8 cellular contexts compared by ENCODE assay signal in the genomic region with DNA sequence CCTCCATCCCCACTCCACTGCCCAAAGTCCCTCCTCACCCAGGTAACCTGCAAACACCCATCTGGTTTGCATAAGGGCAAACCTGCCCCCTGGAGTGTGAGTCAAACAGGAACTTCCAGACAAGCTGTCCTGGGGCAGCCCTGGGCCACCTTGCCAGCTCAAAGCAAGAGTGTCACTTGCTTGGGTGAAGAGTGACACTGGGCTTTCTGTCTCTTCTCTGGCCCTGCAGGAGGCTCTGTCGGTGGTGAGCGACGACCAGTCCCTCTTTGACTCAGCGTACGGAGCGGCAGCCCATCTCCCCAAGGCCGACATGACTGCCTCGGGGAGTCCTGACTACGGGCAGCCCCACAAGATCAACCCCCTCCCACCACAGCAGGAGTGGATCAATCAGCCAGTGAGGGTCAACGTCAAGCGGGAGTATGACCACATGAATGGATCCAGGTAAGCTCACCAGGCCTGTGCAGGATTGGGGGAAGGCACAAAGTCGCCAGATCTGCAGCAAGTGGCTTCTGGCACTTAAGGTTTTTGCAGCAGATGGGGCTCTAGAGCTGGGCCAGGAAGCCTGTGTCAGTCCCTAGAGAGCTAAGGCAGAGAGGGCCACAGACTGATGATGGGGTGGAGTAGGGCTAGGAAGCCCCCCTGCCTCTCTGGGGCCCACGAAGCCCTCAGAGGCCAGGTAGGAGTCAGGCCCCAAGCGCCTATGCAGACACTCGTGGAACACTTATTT.
A peak's percentile ranks its signal among the peaks of the same experiment; 100 is the strongest.
DNase-seq lines count a peak whose midpoint lies in the region; ATAC-seq and TF ChIP-seq lines count a peak whose summit lies in the region.

No MANE protein-coding gene starts in this region.

- intact Hi-C loops in activated B cell treated with CpG ODN at 0.5 μM for 24 hours (cut with micrococcal nuclease) = loop anchor here (1.0 to 5.0 kb wide), 21 partner anchors 14 to 601 kb away; no protein-coding TSS in a partner anchor
- intact Hi-C loops in left cardiac atrium (cut with DNase I) = no loop called here

- POLR2A ChIA-PET in activated B cell treated with CpG ODN at 0.5 μM for 24 hours (lab: Charles Lee) = interaction anchor here (0.5 to 6.9 kb wide), 30 partner anchors 15 to 586 kb away, joined by 3 to 44 read pairs (median 6); a partner anchor contains a TSS

- ATAC-seq in HG02798 (IDR thresholded peaks at IDR 0.05; ENCODE audit: poor library complexity, unreplicated experiment) = peak; percentile 78
- ATAC-seq in activated B cell treated with CpG ODN at 0.5 μM for 24 hours (ENCODE audit: low read depth) = peak; percentile 56
- no peak for ATAC-seq in left cardiac atrium

- peaks cover 72% of the 10 kb centered on the region for H3K36me3 Mint-ChIP-seq in activated B cell treated with CpG ODN at 0.5 μM for 24 hours (ENCODE audit: low read depth)

- peak overlapping the region; percentile 91 for H3K27ac Mint-ChIP-seq in activated B cell treated with CpG ODN at 0.5 μM for 24 hours

- H3K9me3 Mint-ChIP-seq in activated B cell treated with CpG ODN at 0.5 μM for 24 hours = no peaks in the 10 kb centered on the region

- CTCF ChIA-PET in activated B cell treated with CpG ODN at 0.5 μM for 24 hours (lab: Charles Lee) = interaction anchor here (0.6 to 6.9 kb wide), 52 partner anchors 14 to 600 kb away, joined by 3 to 156 read pairs (median 4); a partner anchor contains a TSS

- no peaks in the 10 kb centered on the region for H3K27me3 Mint-ChIP-seq in activated B cell treated with CpG ODN at 0.5 μM for 24 hours

- no peak for TF ChIP-seq CTCF in activated B cell treated with CpG ODN at 0.5 μM for 24 hours (IDR thresholded peaks at IDR 0.05)

- H3K4me1 Mint-ChIP-seq in activated B cell treated with CpG ODN at 0.5 μM for 24 hours = peaks cover 73% of the 10 kb centered on the region

- peak; percentile 53 for DNase-seq in activated T-cell treated with anti-CD3 and anti-CD28 coated beads for 48 hours (ENCODE audit: low read depth)
- no peak for DNase-seq in activated T-cell treated with anti-CD3 and anti-CD28 coated beads for 4 hours
- peak; percentile 43 for DNase-seq in activated B cell treated with CpG ODN at 0.5 μM for 24 hours
- peak; percentile 66 for DNase-seq in stimulated activated CD8-positive, alpha-beta memory T cell treated with anti-CD3 and anti-CD28 coated beads, Interleukin-15, amount 100 ng/mL, for 48 hours (ENCODE audit: low read depth in 2 of 2)
- DNase-seq in MV-4-11 (lab: John Stamatoyannopoulos, UW) = no peak
- DNase-seq in left cardiac atrium = no peak
- DNase-seq in NAMALWA (ENCODE audit: low spot score) = no peak

- H3K4me3 Mint-ChIP-seq in activated B cell treated with CpG ODN at 0.5 μM for 24 hours = peak overlapping the region; percentile 66

Comparison
In these comparisons a context has a peak if more than half of its experiments do, and no peak if none do; other contexts are left out.
1. DNase-seq: peak in activated T-cell treated with anti-CD3 and anti-CD28 coated beads for 48 hours (single experiment), activated B cell treated with CpG ODN at 0.5 μM for 24 hours (single experiment) and stimulated activated CD8-positive, alpha-beta memory T cell treated with anti-CD3 and anti-CD28 coated beads, Interleukin-15, amount 100 ng/mL, for 48 hours (2 of 2); none in activated T-cell treated with anti-CD3 and anti-CD28 coated beads for 4 hours (single experiment), MV-4-11 (single experiment), left cardiac atrium (single experiment) and NAMALWA (single experiment).
2. ATAC-seq: peak in HG02798 (single experiment) and activated B cell treated with CpG ODN at 0.5 μM for 24 hours (single experiment); none in left cardiac atrium (0 of 2).